ENCODE assay signal across 33 cellular contexts in genomic region chr10:44671321-44671720, GRCh38.
"Had no signal": no experiment of that assay in that cellular context is flagged by ENCODE, and none has a peak within 500 bp of the region (broad histone marks: within the 10 kb centered on the region; RNA-seq: fewer than 3 reads in every experiment).

No MANE protein-coding gene starts in this region.

- H3K4me3 ChIP-seq: adrenal gland, body of pancreas, breast epithelium had no signal

- H3K36me3 ChIP-seq: adrenal gland, brain microvascular endothelial cell, breast epithelium had no signal

- H3K9me3 ChIP-seq: adrenal gland, body of pancreas, breast epithelium had no signal

- ATAC-seq: activated CD8-positive, alpha-beta T cell treated with anti-CD3 and anti-CD28 coated beads for 36 hours; activated naive CD4-positive, alpha-beta T cell treated with anti-CD3 and anti-CD28 coated beads, Interleukin-2, amount 50 U/mL, for 72 hours; activated T-cell treated with anti-CD3 and anti-CD28 coated beads, Interleukin-2, amount 50 U/mL, for 4 hours; activated T-cell treated with anti-CD3 and anti-CD28 coated beads, Interleukin-2, amount 50 U/mL, for 72 hours; activated T-helper 17 cell treated with anti-CD3 and anti-CD28 coated beads, Interleukin-2, amount 50 U/mL, for 72 hours; body of pancreas had no signal

- DNase-seq: activated B cell treated with CpG ODN at 0.5 μM for 24 hours; activated CD4-positive, alpha-beta memory T cell treated with anti-CD3 and anti-CD28 coated beads for 36 hours; activated CD4-positive, alpha-beta T cell treated with anti-CD3 and anti-CD28 coated beads for 4 hours; activated CD4-positive, alpha-beta T cell treated with anti-CD3 and anti-CD28 coated beads, Interleukin-2, amount 10 ng/mL, durations not matched to agents 24 days and 14 days; activated CD4-positive, alpha-beta T cell treated with anti-CD3 and anti-CD28 coated beads, Interleukin-2, amount 50 U/mL, for 1 hour; activated CD4-positive, alpha-beta T cell treated with anti-CD3 and anti-CD28 coated beads, Interleukin-2, amount 50 U/mL, for 4 hours; activated CD4-positive, CD25-positive, alpha-beta regulatory T cell treated with anti-CD3 and anti-CD28 coated beads, Interleukin-2, amount 50 U/mL, for 72 hours; activated CD8-positive, alpha-beta memory T cell treated with anti-CD3 and anti-CD28 coated beads, Interleukin-2, amount 50 U/mL, for 4 hours; activated CD8-positive, alpha-beta T cell treated with anti-CD3 and anti-CD28 coated beads for 36 hours; activated effector memory CD4-positive, alpha-beta T cell treated with anti-CD3 and anti-CD28 coated beads, Interleukin-2, amount 50 U/mL, for 16 hours; activated gamma-delta T cell treated with Interleukin-2 at 50 U/mL for 16 hours; activated naive CD4-positive, alpha-beta T cell; activated naive CD4-positive, alpha-beta T cell treated with anti-CD3 and anti-CD28 coated beads for 36 hours; activated naive CD4-positive, alpha-beta T cell treated with anti-CD3 and anti-CD28 coated beads, Interleukin-2, amount 50 U/mL, for 16 hours; activated naive CD8-positive, alpha-beta T cell treated with anti-CD3 and anti-CD28 coated beads for 36 hours; activated T-cell treated with anti-CD3 and anti-CD28 coated beads for 4 hours; activated T-cell treated with anti-CD3 and anti-CD28 coated beads, Interleukin-2, amount 50 U/mL, for 1 hour; activated T-cell treated with anti-CD3 and anti-CD28 coated beads, Interleukin-2, amount 50 U/mL, for 4 hours; activated T-cell treated with anti-CD3 and anti-CD28 coated beads, Interleukin-2, amount 50 U/mL, for 72 hours; adrenal gland; amniotic stem cell; aorta; body of pancreas; brain microvascular endothelial cell; central memory CD4-positive, alpha-beta T cell; T-helper 1 cell; T-helper 2 cell; T-helper 9 cell had no signal

- H3K4me1 ChIP-seq: adrenal gland, body of pancreas, breast epithelium had no signal

- H3K27me3 ChIP-seq: adrenal gland, body of pancreas, brain microvascular endothelial cell, breast epithelium had no signal

- FAIRE-seq: astrocyte, TTC549 had no signal

- H3K27ac ChIP-seq: adrenal gland, body of pancreas, brain microvascular endothelial cell, breast epithelium had no signal
